In the genomic region with DNA sequence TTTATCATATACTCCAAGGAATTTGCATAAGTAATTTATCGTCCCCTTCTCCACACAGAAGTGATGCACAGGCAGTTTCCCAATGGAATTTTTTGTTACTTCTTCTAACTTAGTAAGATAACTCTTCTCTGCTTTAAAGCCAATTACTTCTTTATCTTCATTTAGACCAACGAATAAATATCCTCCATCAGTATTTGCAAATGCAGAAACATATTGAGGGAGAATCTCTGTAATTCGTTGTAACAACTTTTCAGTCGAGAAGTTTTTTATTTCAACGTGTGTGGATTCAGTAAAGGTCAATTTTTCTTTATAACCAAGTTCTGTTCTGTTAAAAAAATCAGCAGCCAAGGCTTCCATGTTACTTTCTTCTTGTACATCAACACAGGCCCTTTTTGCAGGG, we compare ENCODE assay signal across 26 cellular contexts. TPM values are rescaled to one million over a fixed set of nuclear protein-coding genes. Genes with fewer than 3 reads are reported as not detected.
"Had no signal": no experiment of that assay in that cellular context is flagged by ENCODE, and none has a peak within 500 bp of the region (broad histone marks: within the 10 kb centered on the region; RNA-seq: fewer than 3 reads in every experiment).

No MANE protein-coding gene starts in this region.

- H3K36me3 ChIP-seq: left lung, lower lobe of right lung, ovary, right atrium auricular region, right lobe of liver, tibial nerve, uterus had no signal

- H3K4me1 Mint-ChIP-seq: stimulated activated memory B cell treated with anti-CD40 and anti-IgM and Interleukin-4, amounts not matched to agents 10 μg/mL and 1 μg/mL and 100 μg/mL, for 72 hours had no signal

- H3K9me3 ChIP-seq: lower lobe of right lung, ovary, right lobe of liver, uterus had no signal

- H3K36me3 Mint-ChIP-seq: type B pancreatic cell had no signal

- H3K27me3 Mint-ChIP-seq: naive thymus-derived CD8-positive, alpha-beta T cell; stimulated activated memory B cell treated with anti-CD40 and anti-IgM and Interleukin-4, amounts not matched to agents 10 μg/mL and 1 μg/mL and 100 μg/mL, for 72 hours; stimulated activated naive CD8-positive, alpha-beta T cell treated with anti-CD3 and anti-CD28 coated beads, Interleukin-15, amount 100 ng/mL, for 72 hours had no signal

- FAIRE-seq: islet of Langerhans, kidney had no signal

- H3K4me2 ChIP-seq: smooth muscle cell had no signal

- DNase-seq: hippocampal formation; kidney; left colon; left lung; lower lobe of right lung; mammary epithelial cell; mesenchymal stem cell; naive thymus-derived CD8-positive, alpha-beta T cell; ovary; right lobe of liver; stimulated activated CD4-positive, alpha-beta T cell treated with anti-CD3 and anti-CD28 coated beads, Interleukin-1b, Interleukin-23, amount 100 ng/mL, for 48 hours; stimulated activated CD4-positive, alpha-beta T cell treated with anti-CD3 and anti-CD28 coated beads, Interleukin-2, amount 100 ng/mL, for 48 hours; stimulated activated CD4-positive, alpha-beta T cell treated with anti-CD3 and anti-CD28 coated beads, Interleukin-4, amount 100 ng/mL, for 4 hours; stimulated activated CD8-positive, alpha-beta memory T cell treated with anti-CD3 and anti-CD28 coated beads, Interleukin-4, amount 100 ng/mL, for 48 hours; stimulated activated naive CD4-positive, alpha-beta T cell treated with Interleukin-2 at 50 U/mL for 16 hours; stimulated activated naive CD8-positive, alpha-beta T cell treated with anti-CD3 and anti-CD28 coated beads, Interleukin-15, amount 100 ng/mL, for 72 hours; substantia nigra; uterus had no signal

- H3K27me3 ChIP-seq: left lung, ovary, right atrium auricular region, uterus had no signal

- H3K4me3 Mint-ChIP-seq: stimulated activated memory B cell treated with anti-CD40 and anti-IgM and Interleukin-4, amounts not matched to agents 10 μg/mL and 1 μg/mL and 100 μg/mL, for 72 hours; stimulated activated naive CD8-positive, alpha-beta T cell treated with anti-CD3 and anti-CD28 coated beads, Interleukin-15, amount 100 ng/mL, for 72 hours; type B pancreatic cell had no signal

- H3K9me3 Mint-ChIP-seq: type B pancreatic cell had no signal

- H3K27ac ChIP-seq: left lung, lower lobe of right lung, ovary, right atrium auricular region, right lobe of liver, tibial nerve, uterus had no signal

- H3K27ac Mint-ChIP-seq: progenitor cell of endocrine pancreas; stimulated activated memory B cell treated with anti-CD40 and anti-IgM and Interleukin-4, amounts not matched to agents 10 μg/mL and 1 μg/mL and 100 μg/mL, for 72 hours; stimulated activated naive CD8-positive, alpha-beta T cell treated with anti-CD3 and anti-CD28 coated beads, Interleukin-15, amount 100 ng/mL, for 72 hours; type B pancreatic cell had no signal

- H3K4me1 ChIP-seq: left lung, lower lobe of right lung, right atrium auricular region, right lobe of liver, tibial nerve, uterus had no signal

- ATAC-seq: left colon; left lung; lower lobe of right lung; naive thymus-derived CD8-positive, alpha-beta T cell; right lobe of liver; stimulated activated memory B cell treated with anti-CD40 and anti-IgM and Interleukin-4, amounts not matched to agents 10 μg/mL and 1 μg/mL and 100 μg/mL, for 72 hours; stimulated activated naive CD8-positive, alpha-beta T cell treated with anti-CD3 and anti-CD28 coated beads, Interleukin-15, amount 100 ng/mL, for 72 hours had no signal

- H3K4me3 ChIP-seq: left lung, lower lobe of right lung, ovary, right atrium auricular region, right lobe of liver, smooth muscle cell, tibial nerve, uterus had no signal

RNA-seq across cellular contexts. Expression of gene SLFN12, which starts 47.0 kb away (rescaled TPM):
- polyA plus RNA-seq: neural cell had no signal

RNA-seq across cellular contexts. Expression of gene SLFN12L, which starts 58.2 kb away (rescaled TPM):
- total RNA-seq: progenitor cell of endocrine pancreas, smooth muscle cell had no signal
- polyA plus RNA-seq: neural cell, smooth muscle cell had no signal
